Comparison of ENCODE assay signal across 15 cellular contexts in the genomic region with DNA sequence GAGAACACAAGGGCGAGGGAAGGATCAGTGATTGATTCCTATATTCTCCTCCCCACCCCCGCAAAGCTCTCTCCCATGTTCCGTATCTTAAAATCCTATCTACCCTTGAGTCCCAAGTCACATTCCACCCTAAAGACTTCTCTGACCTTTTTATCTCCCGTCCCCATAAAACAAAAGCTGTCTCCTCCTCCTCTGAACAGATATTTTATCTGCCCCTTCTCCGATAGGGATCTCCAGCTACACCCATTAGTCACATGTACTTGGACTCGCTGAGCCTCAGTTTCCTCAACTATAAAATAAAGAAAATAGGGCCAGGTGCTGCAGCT. TPM values are rescaled to one million over a fixed set of nuclear protein-coding genes. Genes with fewer than 3 reads are reported as not detected.
DNase-seq lines count a peak whose midpoint lies in the region; ATAC-seq and TF ChIP-seq lines count a peak whose summit lies in the region.
"Had no signal": no experiment of that assay in that cellular context is flagged by ENCODE, and none has a peak within 500 bp of the region (broad histone marks: within the 10 kb centered on the region; RNA-seq: fewer than 3 reads in every experiment).

No MANE protein-coding gene starts in this region.

- dilution Hi-C loops in mammary epithelial cell (cut with HindIII; ENCODE audit: low sequenced_read_pairs): no loop called here

- H3K9me3 ChIP-seq in mammary epithelial cell (replicated peaks; ENCODE audit: insufficient read depth, low read length): no peaks in the 10 kb centered on the region
- no peaks in the 10 kb centered on the region for H3K9me3 ChIP-seq in tibial nerve
- H3K9me3 ChIP-seq: gastrocnemius medialis, prostate gland, thoracic aorta had no signal

- BruUV-seq in mammary epithelial cell (replicated peaks; lab: Mats Ljungman, UMichigan): TSS peak; percentile 76

- peaks cover 3% of the 10 kb centered on the region for H3K36me3 ChIP-seq in mammary epithelial cell (ENCODE audit: insufficient read depth, low read length)
- peaks cover 0 to 44% (median 22%) of the 10 kb centered on the region in 3 donors for H3K36me3 ChIP-seq in tibial nerve

- intact Hi-C loops in mammary epithelial cell (cut with micrococcal nuclease): no loop called here

- no peak for TF ChIP-seq EP300 in tibial nerve (IDR thresholded peaks at IDR 0.05)

- H3K9ac ChIP-seq in mammary epithelial cell (ENCODE audit: insufficient read depth, low read length): no peak overlapping the region

- H3K9me3 Mint-ChIP-seq in activated naive CD4-positive, alpha-beta T cell treated with anti-CD3 and anti-CD28 coated beads, Interleukin-2, amount 50 U/mL, for 72 hours: no peaks in the 10 kb centered on the region
- no peaks in the 10 kb centered on the region for H3K9me3 Mint-ChIP-seq in mesothelial cell of epicardium

- H3K27me3 ChIP-seq in mammary epithelial cell (ENCODE audit: insufficient read depth, low read length) (no peaks in the 10 kb centered on the region), tibial nerve (no peaks in the 10 kb centered on the region)
- H3K27me3 ChIP-seq: gastrocnemius medialis had no signal

- TF ChIP-seq POLR2A in tibial nerve (IDR thresholded peaks at IDR 0.05): no peak

- H3K27ac Mint-ChIP-seq in activated naive CD4-positive, alpha-beta T cell treated with anti-CD3 and anti-CD28 coated beads, Interleukin-2, amount 50 U/mL, for 72 hours: peak overlapping the region; percentile 27 to 92
- H3K27ac Mint-ChIP-seq in mesothelial cell of epicardium: peak overlapping the region; percentile 60

- H3K27me3 Mint-ChIP-seq in mesothelial cell of epicardium (ENCODE audit: low read depth): no peaks in the 10 kb centered on the region

- TF ChIP-seq CTCF in mammary epithelial cell (conservative IDR thresholded peaks at IDR 0.05 in 1 of 2, IDR thresholded peaks at IDR 0.05 in 1 of 2; ENCODE audit: extremely low read depth in 1 of 2, insufficient read depth in 1 of 2, low read depth in 1 of 2, low read length in 2 of 2) (no peak), mesothelial cell of epicardium (IDR thresholded peaks at IDR 0.05; ENCODE audit: unreplicated experiment) (no peak), tibial nerve (IDR thresholded peaks at IDR 0.05) (no peak)

- peaks cover 50% of the 10 kb centered on the region for H3K4me1 ChIP-seq in mammary epithelial cell (ENCODE audit: insufficient read depth, low read length)
- peaks cover 0 to 36% (median 12%) of the 10 kb centered on the region in 4 donors for H3K4me1 ChIP-seq in tibial nerve

- H2AFZ ChIP-seq in mammary epithelial cell (ENCODE audit: low read depth, low read length): peak overlapping the region; percentile 64

- H3K27ac ChIP-seq in mammary epithelial cell (ENCODE audit: insufficient read depth, low read depth, low read length) (peak overlapping the region; percentile 28), tibial nerve (peak overlapping the region in 3 of 4 donors; percentile 19 to 62 (median 50))

- H3K4me3 Mint-ChIP-seq in mesothelial cell of epicardium: peak overlapping the region; percentile 0

- no peaks in the 10 kb centered on the region for H4K20me1 ChIP-seq in mammary epithelial cell (ENCODE audit: insufficient read depth, low read length)

- H3K4me3 ChIP-seq in mammary epithelial cell (replicated peaks in 1 of 3; ENCODE audit: insufficient read depth in 1 of 3, low read depth in 2 of 3, low read length in 3 of 3) (no peak overlapping the region), tibial nerve (no peak overlapping the region)
- H3K4me3 ChIP-seq: gastrocnemius medialis, GM12878, prostate gland had no signal

- ATAC-seq in activated naive CD4-positive, alpha-beta T cell treated with anti-CD3 and anti-CD28 coated beads, Interleukin-2, amount 50 U/mL, for 72 hours: no peak

- in situ Hi-C loops in mammary epithelial cell (cut with MboI; ENCODE audit: low sequenced_read_pairs in 2 of 2): no loop called here

- H3K4me2 ChIP-seq in mammary epithelial cell (ENCODE audit: insufficient read depth, low read depth, low read length): peak overlapping the region; percentile 58

- DNase-seq in activated naive CD4-positive, alpha-beta T cell treated with anti-CD3 and anti-CD28 coated beads, Interleukin-2, amount 50 U/mL, for 72 hours (ENCODE audit: low spot score in 2 of 2): no peak
- no peak for DNase-seq in activated naive CD4-positive, alpha-beta T cell treated with anti-CD3 and anti-CD28 coated beads, Interleukin-2, amount 50 U/mL, for 16 hours
- DNase-seq in mammary epithelial cell (no peak), mesothelial cell of epicardium (ENCODE audit: low spot score in 2 of 2, unreplicated experiment in 2 of 2) (no peak), tibial nerve (ENCODE audit: low spot score in 2 of 2) (no peak), SHP77 (lab: John Stamatoyannopoulos, UW) (no peak), NCI-H526 treated with DMSO at 0.1 percent for 48 hours (lab: John Stamatoyannopoulos, UW) (no peak)
- DNase-seq in activated CD4-positive, alpha-beta T cell treated with anti-CD3 and anti-CD28 coated beads for 48 hours: no peak
- DNase-seq: activated CD4-positive, alpha-beta T cell treated with anti-CD3 and anti-CD28 coated beads for 4 hours; left colon; NCI-H1436 had no signal

- peaks cover 30% of the 10 kb centered on the region for H3K79me2 ChIP-seq in mammary epithelial cell (ENCODE audit: insufficient read depth, low read length)

- CTCF ChIA-PET in mammary epithelial cell (lab: Charles Lee; ENCODE audit: low non-redundant PET): interaction anchor here (0.5 kb wide), 1 partner anchor 57 kb away, joined by 3 read pairs; no protein-coding TSS in a partner anchor

- 58% methylated on average over 5 of the region's 6 CpGs for WGBS in mammary epithelial cell (ENCODE audit: low coverage, missing lambda C conversion rate)
- WGBS in tibial nerve, 2 donors: 85 to 86% methylated on average over 6 of the region's 6 CpGs

- H3K36me3 Mint-ChIP-seq in activated naive CD4-positive, alpha-beta T cell treated with anti-CD3 and anti-CD28 coated beads, Interleukin-2, amount 50 U/mL, for 72 hours: no peaks in the 10 kb centered on the region
- H3K36me3 Mint-ChIP-seq in mesothelial cell of epicardium: peaks cover 7% of the 10 kb centered on the region

- H3K4me1 Mint-ChIP-seq in mesothelial cell of epicardium: peaks cover 11% of the 10 kb centered on the region

RNA-seq across cellular contexts. Expression of a gene that starts 12.8 kb away (rescaled TPM):
- 100 to 1,000 TPM in 1 of 2 donors, 10 to 100 TPM in 1; 83.4 to 120 TPM for total RNA-seq in activated naive CD4-positive, alpha-beta T cell treated with anti-CD3 and anti-CD28 coated beads, Interleukin-2, amount 50 U/mL, for 72 hours
- total RNA-seq in mammary epithelial cell (10 to 100 TPM; 29.2 to 33.2 TPM), mesothelial cell of epicardium (98.7 to 102 TPM (median 101 TPM) in 3 replicates), tibial nerve (10 to 100 TPM; 29.9 to 40.6 (median 36.8) TPM)
- 11.5 TPM for polyA plus RNA-seq in mammary epithelial cell
- polyA minus RNA-seq in mammary epithelial cell: 40.6 TPM

RNA-seq across cellular contexts. Expression of a gene that starts 44.5 kb away (rescaled TPM):
- total RNA-seq in activated naive CD4-positive, alpha-beta T cell treated with anti-CD3 and anti-CD28 coated beads, Interleukin-2, amount 50 U/mL, for 72 hours: 10 to 100 TPM; 24.4 to 30.1 TPM
- total RNA-seq in mammary epithelial cell (10 to 100 TPM; 19.2 to 20.8 TPM), mesothelial cell of epicardium (42.1 to 42.5 TPM (median 42.1 TPM) in 3 replicates), tibial nerve (10 to 100 TPM; 21.6 to 35.7 (median 24.8) TPM)
- polyA plus RNA-seq in mammary epithelial cell: 20.1 TPM
- 12.4 TPM for polyA minus RNA-seq in mammary epithelial cell

RNA-seq across cellular contexts. Expression of a gene that starts 59.6 kb away (rescaled TPM):
- 10 to 100 TPM; 22.9 to 30.6 TPM for total RNA-seq in activated naive CD4-positive, alpha-beta T cell treated with anti-CD3 and anti-CD28 coated beads, Interleukin-2, amount 50 U/mL, for 72 hours
- total RNA-seq in mammary epithelial cell: 10 to 100 TPM; 30.1 to 47.7 TPM
- polyA plus RNA-seq in mammary epithelial cell: 25.6 TPM
- 93.5 TPM for polyA minus RNA-seq in mammary epithelial cell
- 29.0 to 35.6 TPM (median 32.5 TPM) in 3 replicates for total RNA-seq in mesothelial cell of epicardium
- total RNA-seq in tibial nerve: 10 to 100 TPM; 42.2 to 70.7 (median 57.1) TPM
